In genomic region chr11:79758325-79758724, GRCh38 we compare ENCODE assay signal across 28 cellular contexts.
"Had no signal": no experiment of that assay in that cellular context is flagged by ENCODE, and none has a peak within 500 bp of the region (broad histone marks: within the 10 kb centered on the region; RNA-seq: fewer than 3 reads in every experiment).

No MANE protein-coding gene starts in this region.

- H3K36me3 ChIP-seq: colonic mucosa, esophagus muscularis mucosa, esophagus squamous epithelium, gastrocnemius medialis, gastroesophageal sphincter, heart left ventricle, heart right ventricle had no signal

- H3K4me1 ChIP-seq: colonic mucosa, esophagus muscularis mucosa, esophagus squamous epithelium, foreskin keratinocyte, gastrocnemius medialis, gastroesophageal sphincter, heart left ventricle had no signal

- H2AFZ ChIP-seq: hepatocyte had no signal

- ATAC-seq: effector memory CD8-positive, alpha-beta T cell; esophagus mucosa; foreskin keratinocyte; gastrocnemius medialis; gastroesophageal sphincter; heart left ventricle; heart right ventricle had no signal

- H3K9me3 ChIP-seq: colonic mucosa, esophagus muscularis mucosa, esophagus squamous epithelium, gastrocnemius medialis, gastroesophageal sphincter had no signal

- H3K27ac ChIP-seq: colonic mucosa, coronary artery, dorsolateral prefrontal cortex, epithelial cell of prostate, esophagus muscularis mucosa, esophagus squamous epithelium, foreskin keratinocyte, gastrocnemius medialis, gastroesophageal sphincter, heart left ventricle, heart right ventricle, hepatocyte had no signal

- H3K4me3 ChIP-seq: colonic mucosa, coronary artery, dorsolateral prefrontal cortex, esophagus muscularis mucosa, esophagus squamous epithelium, gastrocnemius medialis, gastroesophageal sphincter, heart left ventricle, heart right ventricle, hepatocyte had no signal

- H3K79me2 ChIP-seq: hepatocyte had no signal

- DNase-seq: colonic mucosa; cortex of kidney; dermis blood vessel endothelial cell; dorsolateral prefrontal cortex; effector CD4-positive, alpha-beta T cell; effector CD8-positive, alpha-beta T cell; effector memory CD4-positive, alpha-beta T cell; effector memory CD8-positive, alpha-beta T cell; endodermal cell; erythroblast; esophagus squamous epithelium; foreskin fibroblast; foreskin keratinocyte; foreskin melanocyte; gastrocnemius medialis; glutamatergic neuron; head of caudate nucleus; heart left ventricle; heart right ventricle had no signal

- FAIRE-seq: endometrium, endothelial cell of umbilical vein, frontal cortex had no signal

- H3K4me2 ChIP-seq: hepatocyte had no signal

- H3K27me3 ChIP-seq: colonic mucosa, dorsolateral prefrontal cortex, esophagus muscularis mucosa, esophagus squamous epithelium, foreskin keratinocyte, gastrocnemius medialis, gastroesophageal sphincter, heart left ventricle, heart right ventricle, hepatocyte had no signal
